1 cellular context compared by ENCODE assay signal in the genomic region with DNA sequence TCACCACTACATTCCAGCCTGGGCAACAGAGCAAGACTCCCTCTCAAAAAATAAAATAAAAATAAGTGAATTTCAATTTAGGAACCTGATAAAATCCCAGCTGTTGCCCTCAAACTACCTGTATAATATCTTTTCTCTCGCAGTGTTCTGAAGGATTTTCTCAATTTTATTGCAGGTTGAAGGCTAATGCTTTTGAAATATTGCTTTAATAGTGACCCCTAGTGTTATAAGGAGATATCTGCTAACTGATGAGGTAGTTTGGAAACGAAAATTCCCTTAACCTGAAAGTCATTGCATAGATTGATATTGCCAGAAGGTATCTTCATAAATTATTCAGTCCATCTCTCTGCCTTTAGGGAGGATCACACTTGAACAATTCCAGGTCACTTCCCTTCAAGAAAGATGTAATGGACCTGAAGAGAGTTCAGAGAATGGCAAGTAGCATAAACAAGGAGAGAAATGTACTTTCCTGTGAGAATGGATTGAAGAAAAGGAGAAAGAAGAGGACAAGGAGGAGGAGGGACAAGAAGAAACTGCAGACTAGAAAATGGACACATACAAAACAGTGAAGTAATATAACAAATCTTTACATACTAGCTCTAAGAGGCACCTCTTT.
TF ChIP-seq lines count a peak whose summit lies in the region.

No MANE protein-coding gene starts in this region.

TF ChIP-seq in H1, 55 proteins besides CTCF, POLR2A, EP300 and RAD21:
- TF ChIP-seq CTBP2 (IDR thresholded peaks at IDR 0.05; ENCODE audit: borderline replicate concordance, insufficient read depth, insufficient read length, low read length): no peak
